In genomic region chr4:61220556-61220955, GRCh38 we compare ENCODE assay signal across 15 cellular contexts. TPM values are rescaled to one million over a fixed set of nuclear protein-coding genes. Genes with fewer than 3 reads are reported as not detected.
"Had no signal": no experiment of that assay in that cellular context is flagged by ENCODE, and none has a peak within 500 bp of the region (broad histone marks: within the 10 kb centered on the region; RNA-seq: fewer than 3 reads in every experiment).

No MANE protein-coding gene starts in this region.

- ATAC-seq: K562 had no signal

- H3K27ac ChIP-seq: HL-60, KMS-11, RWPE1 had no signal

- H3K4me2 ChIP-seq: KMS-11 had no signal

- H3K4me3 ChIP-seq: K562 had no signal

- H3K9ac ChIP-seq: KMS-11 had no signal

- DNase-seq: Kasumi-1, MM.1S, NCI-H1092 treated with DMSO at 0.1 percent for 48 hours, NCI-H1436 treated with DMSO at 0.1 percent for 48 hours, NCI-H1694, NCI-H187 treated with DMSO at 0.1 percent for 48 hours, NCI-H2029 treated with DMSO at 0.1 percent for 48 hours, NCI-H526 treated with DMSO at 0.1 percent for 48 hours, NCI-H748 treated with DMSO at 0.1 percent for 48 hours, SHP77 had no signal

RNA-seq across cellular contexts. Expression of gene ADGRL3, which starts 20.4 kb away (rescaled TPM):
- polyA plus RNA-seq: IgD-negative memory B cell had no signal
